24 cellular contexts compared by ENCODE assay signal in genomic region chr13:34129422-34129821, GRCh38.
DNase-seq lines count a peak whose midpoint lies in the region; ATAC-seq, FAIRE-seq and TF ChIP-seq lines count a peak whose summit lies in the region.
"Had no signal": no experiment of that assay in that cellular context is flagged by ENCODE, and none has a peak within 500 bp of the region (broad histone marks: within the 10 kb centered on the region; RNA-seq: fewer than 3 reads in every experiment).

No MANE protein-coding gene starts in this region.

- H4K20me1 ChIP-seq in mammary epithelial cell (ENCODE audit: insufficient read depth, low read length) (no peaks in the 10 kb centered on the region), PC-3 (ENCODE audit: low read length) (no peaks in the 10 kb centered on the region)
- H4K20me1 ChIP-seq: BLaER1 treated with 17β-estradiol and CSF1 and Interleukin-3, amounts not matched to agents 10 nM and 100 nM had no signal

- H3K27ac Mint-ChIP-seq in MCF 10A (ENCODE audit: low read depth, unreplicated experiment): no peak overlapping the region
- no peak overlapping the region for H3K27ac Mint-ChIP-seq in activated CD4-positive, alpha-beta T cell treated with anti-CD3 and anti-CD28 coated beads for 36 hours
- H3K27ac Mint-ChIP-seq: CD4-positive, alpha-beta T cell; CD8-positive, alpha-beta T cell had no signal

- FAIRE-seq in small intestine (lab: Jason Lieb, UNC): no peak
- FAIRE-seq: A204.1, D721Med, G401.6, GM12891, GM19239 had no signal

- no peaks in the 10 kb centered on the region for H3F3A ChIP-seq in PC-3 (ENCODE audit: low read length, unreplicated experiment)

- DNase-seq in mammary epithelial cell (peak; percentile 15), MCF 10A (ENCODE audit: unreplicated experiment) (no peak), PC-3 (peak; percentile 57), left colon (no peak), small intestine (peak; percentile 58), epidermal melanocyte (ENCODE audit: insufficient read length, low spot score) (no peak)
- no peak for DNase-seq in activated CD4-positive, alpha-beta T cell treated with anti-CD3 and anti-CD28 coated beads for 36 hours
- DNase-seq: 8988T; ACHN; BE2C; Caco-2; Calu3; CD4-positive, alpha-beta T cell; CD8-positive, alpha-beta T cell; DMS79 treated with DMSO at 0.1 percent for 48 hours; GF-D8 had no signal

- H3K9me3 ChIP-seq in mammary epithelial cell (replicated peaks; ENCODE audit: insufficient read depth, low read length) (no peaks in the 10 kb centered on the region), PC-3 (ENCODE audit: low read length) (no peaks in the 10 kb centered on the region), small intestine (ENCODE audit: control insufficient read depth, low read depth) (no peaks in the 10 kb centered on the region)
- H3K9me3 ChIP-seq: BE2C; BLaER1 treated with 17β-estradiol and CSF1 and Interleukin-3, amounts not matched to agents 10 nM and 100 nM; Caco-2 had no signal

- in situ Hi-C loops in mammary epithelial cell (cut with MboI; ENCODE audit: low sequenced_read_pairs in 2 of 2): no loop called here

- no peaks in the 10 kb centered on the region for H3K4me1 ChIP-seq in mammary epithelial cell (ENCODE audit: insufficient read depth, low read length)
- H3K4me1 ChIP-seq in PC-3 (ENCODE audit: insufficient read depth, low read length): peaks cover 34% of the 10 kb centered on the region
- H3K4me1 ChIP-seq in small intestine (ENCODE audit: control insufficient read depth in 2 of 2, insufficient read depth in 1 of 2, low read depth in 1 of 2, low read length in 1 of 2): no peaks in the 10 kb centered on the region
- H3K4me1 ChIP-seq: BE2C; BLaER1 treated with 17β-estradiol and CSF1 and Interleukin-3, amounts not matched to agents 10 nM and 100 nM; Caco-2 had no signal

- no peak overlapping the region for H3K27ac ChIP-seq in mammary epithelial cell (ENCODE audit: insufficient read depth, low read depth, low read length)
- peak overlapping the region; percentile 85 for H3K27ac ChIP-seq in PC-3 (ENCODE audit: low read length)
- no peak overlapping the region for H3K27ac ChIP-seq in small intestine (ENCODE audit: low read depth in 1 of 2, low read length in 1 of 2)
- H3K27ac ChIP-seq: BLaER1 treated with 17β-estradiol and CSF1 and Interleukin-3, amounts not matched to agents 10 nM and 100 nM; C4-2B had no signal

- TF ChIP-seq CTCF in mammary epithelial cell (conservative IDR thresholded peaks at IDR 0.05 in 1 of 2, IDR thresholded peaks at IDR 0.05 in 1 of 2; ENCODE audit: extremely low read depth in 1 of 2, insufficient read depth in 1 of 2, low read depth in 1 of 2, low read length in 2 of 2) (no peak), MCF 10A (IDR thresholded peaks at IDR 0.05; ENCODE audit: unreplicated experiment) (no peak), PC-3 (conservative IDR thresholded peaks at IDR 0.05; ENCODE audit: low read depth, low read length) (no peak)

- BruUV-seq in mammary epithelial cell (replicated peaks; lab: Mats Ljungman, UMichigan): no TSS peak
- BruUV-seq in MCF 10A (replicated peaks; lab: Mats Ljungman, UMichigan): no TSS peak
- BruUV-seq in PC-3 (replicated peaks; lab: Mats Ljungman, UMichigan): no TSS peak

- H3K36me3 ChIP-seq in mammary epithelial cell (ENCODE audit: insufficient read depth, low read length) (no peaks in the 10 kb centered on the region), PC-3 (ENCODE audit: low read depth, low read length) (no peaks in the 10 kb centered on the region), small intestine (ENCODE audit: control insufficient read depth in 2 of 2, insufficient read depth in 2 of 2, low read length in 2 of 2) (no peaks in the 10 kb centered on the region)
- H3K36me3 ChIP-seq: BE2C; BLaER1 treated with 17β-estradiol and CSF1 and Interleukin-3, amounts not matched to agents 10 nM and 100 nM had no signal

- H3K27me3 ChIP-seq in mammary epithelial cell (ENCODE audit: insufficient read depth, low read length) (no peaks in the 10 kb centered on the region), PC-3 (ENCODE audit: low read length) (no peaks in the 10 kb centered on the region), small intestine (ENCODE audit: control insufficient read depth in 2 of 2, insufficient read depth in 2 of 2, low read length in 2 of 2) (no peaks in the 10 kb centered on the region)
- H3K27me3 ChIP-seq: BE2C; BLaER1 treated with 17β-estradiol and CSF1 and Interleukin-3, amounts not matched to agents 10 nM and 100 nM had no signal

- peak; percentile 51 for ATAC-seq in PC-3
- ATAC-seq in left colon: peak; percentile 84
- ATAC-seq in HG03159 (IDR thresholded peaks at IDR 0.05; ENCODE audit: unreplicated experiment): no peak
- no peak for ATAC-seq in activated CD4-positive, alpha-beta T cell treated with anti-CD3 and anti-CD28 coated beads for 36 hours
- ATAC-seq: CD8-positive, alpha-beta T cell had no signal

- H3K4me2 ChIP-seq in mammary epithelial cell (ENCODE audit: insufficient read depth, low read depth, low read length): no peak overlapping the region
- peak overlapping the region; percentile 51 for H3K4me2 ChIP-seq in PC-3 (ENCODE audit: low read length)
- H3K4me2 ChIP-seq: BLaER1 treated with 17β-estradiol and CSF1 and Interleukin-3, amounts not matched to agents 10 nM and 100 nM had no signal

- no peaks in the 10 kb centered on the region for H3K36me3 Mint-ChIP-seq in MCF 10A (ENCODE audit: insufficient read depth, unreplicated experiment)
- H3K36me3 Mint-ChIP-seq in activated CD4-positive, alpha-beta T cell treated with anti-CD3 and anti-CD28 coated beads for 36 hours (ENCODE audit: low read depth): no peaks in the 10 kb centered on the region
- H3K36me3 Mint-ChIP-seq: CD8-positive, alpha-beta T cell had no signal

- dilution Hi-C loops in mammary epithelial cell (cut with HindIII; ENCODE audit: low sequenced_read_pairs): no loop called here

- H2AFZ ChIP-seq in mammary epithelial cell (ENCODE audit: low read depth, low read length) (no peak overlapping the region), PC-3 (ENCODE audit: low read length) (no peak overlapping the region)

- POLR2A ChIA-PET in MCF 10A (lab: Yijun Ruan, JAX): no interaction called here
- POLR2A ChIA-PET in PC-3 (lab: Charles Lee; ENCODE audit: unreplicated experiment): no interaction called here
- POLR2A ChIA-PET in activated CD4-positive, alpha-beta T cell treated with anti-CD3 and anti-CD28 coated beads for 36 hours (lab: Charles Lee): no interaction called here

- H3K4me3 Mint-ChIP-seq in MCF 10A (ENCODE audit: unreplicated experiment): no peak overlapping the region
- no peak overlapping the region for H3K4me3 Mint-ChIP-seq in activated CD4-positive, alpha-beta T cell treated with anti-CD3 and anti-CD28 coated beads for 36 hours
- H3K4me3 Mint-ChIP-seq: CD4-positive, alpha-beta T cell; CD8-positive, alpha-beta T cell had no signal

- H3K27me3 Mint-ChIP-seq in MCF 10A (ENCODE audit: insufficient read depth, unreplicated experiment): no peaks in the 10 kb centered on the region
- H3K27me3 Mint-ChIP-seq in activated CD4-positive, alpha-beta T cell treated with anti-CD3 and anti-CD28 coated beads for 36 hours: peaks cover 3% of the 10 kb centered on the region
- H3K27me3 Mint-ChIP-seq: CD4-positive, alpha-beta T cell had no signal

- intact Hi-C loops in mammary epithelial cell (cut with micrococcal nuclease): no loop called here
- intact Hi-C loops in MCF 10A (cut with micrococcal nuclease): no loop called here
- intact Hi-C loops in PC-3 (cut with micrococcal nuclease): no loop called here
- intact Hi-C loops in left colon (cut with DNase I, micrococcal nuclease): no loop called here
- intact Hi-C loops in activated CD4-positive, alpha-beta T cell treated with anti-CD3 and anti-CD28 coated beads for 36 hours (cut with DNase I, micrococcal nuclease): no loop called here

- no peaks in the 10 kb centered on the region for H3K9me3 Mint-ChIP-seq in MCF 10A (ENCODE audit: unreplicated experiment)
- H3K9me3 Mint-ChIP-seq in activated CD4-positive, alpha-beta T cell treated with anti-CD3 and anti-CD28 coated beads for 36 hours (ENCODE audit: low read depth): no peaks in the 10 kb centered on the region
- H3K9me3 Mint-ChIP-seq: CD4-positive, alpha-beta T cell had no signal

- CTCF ChIA-PET in mammary epithelial cell (lab: Charles Lee; ENCODE audit: low non-redundant PET): no interaction called here
- CTCF ChIA-PET in MCF 10A (lab: Yijun Ruan, JAX): no interaction called here
- CTCF ChIA-PET in PC-3 (lab: Charles Lee): no interaction called here
- CTCF ChIA-PET in activated CD4-positive, alpha-beta T cell treated with anti-CD3 and anti-CD28 coated beads for 36 hours (lab: Charles Lee): no interaction called here

- H3K4me3 ChIP-seq in mammary epithelial cell (replicated peaks in 1 of 3; ENCODE audit: insufficient read depth in 1 of 3, low read depth in 2 of 3, low read length in 3 of 3) (no peak overlapping the region), PC-3 (ENCODE audit: low read length) (no peak overlapping the region), small intestine (ENCODE audit: low read depth in 1 of 2, low read length in 2 of 2) (no peak overlapping the region)
- H3K4me3 ChIP-seq: BLaER1 treated with 17β-estradiol and CSF1 and Interleukin-3, amounts not matched to agents 10 nM and 100 nM had no signal

- no peaks in the 10 kb centered on the region; the same call in 1 of the 2 replicates for H3K9me2 ChIP-seq in PC-3 (replicated peaks; ENCODE audit: low read length)

- H3K4me1 Mint-ChIP-seq in MCF 10A (ENCODE audit: insufficient read depth, unreplicated experiment): no peaks in the 10 kb centered on the region
- H3K4me1 Mint-ChIP-seq in activated CD4-positive, alpha-beta T cell treated with anti-CD3 and anti-CD28 coated beads for 36 hours: no peaks in the 10 kb centered on the region

- H3K9ac ChIP-seq in mammary epithelial cell (ENCODE audit: insufficient read depth, low read length) (no peak overlapping the region), PC-3 (ENCODE audit: low read length) (peak overlapping the region; percentile 47; the same call in 1 of the 2 replicates)
- H3K9ac ChIP-seq: BLaER1 treated with 17β-estradiol and CSF1 and Interleukin-3, amounts not matched to agents 10 nM and 100 nM had no signal

- no peaks in the 10 kb centered on the region for H3K79me2 ChIP-seq in mammary epithelial cell (ENCODE audit: insufficient read depth, low read length)
- H3K79me2 ChIP-seq in PC-3 (ENCODE audit: low read length): no peaks in the 10 kb centered on the region

Comparison
In these comparisons a context has a peak if more than half of its experiments do, and no peak if none do; other contexts are left out.
1. DNase-seq: peak in mammary epithelial cell (single experiment), PC-3 (single experiment) and small intestine (single experiment); none in MCF 10A (single experiment), left colon (0 of 2), epidermal melanocyte (single experiment) and activated CD4-positive, alpha-beta T cell treated with anti-CD3 and anti-CD28 coated beads for 36 hours (single experiment).
2. ATAC-seq: peak in PC-3 (single experiment) and left colon (single experiment); none in HG03159 (single experiment) and activated CD4-positive, alpha-beta T cell treated with anti-CD3 and anti-CD28 coated beads for 36 hours (single experiment).